17 cellular contexts compared by ENCODE assay signal in the genomic region with DNA sequence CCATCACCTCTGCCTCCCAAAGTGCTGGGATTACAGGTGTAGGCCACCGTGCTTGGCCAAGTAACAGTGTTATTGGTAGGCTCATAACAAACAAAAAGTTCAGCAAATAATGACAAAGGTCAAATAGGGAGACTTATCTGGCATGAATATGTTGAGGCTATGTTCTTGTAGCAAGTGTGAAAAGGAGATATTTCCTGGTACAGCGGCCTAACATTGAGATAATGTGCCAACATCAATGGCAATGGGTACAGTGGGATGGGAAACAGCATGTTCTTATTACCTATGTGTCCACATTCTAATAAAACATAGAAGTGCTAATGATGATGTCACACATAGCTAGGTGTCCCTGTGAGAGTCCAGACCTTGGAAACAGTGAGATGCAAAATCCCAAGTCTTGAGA. TPM values are rescaled to one million over a fixed set of nuclear protein-coding genes. Genes with fewer than 3 reads are reported as not detected.
DNase-seq lines count a peak whose midpoint lies in the region; ATAC-seq, FAIRE-seq and TF ChIP-seq lines count a peak whose summit lies in the region.
"Had no signal": no experiment of that assay in that cellular context is flagged by ENCODE, and none has a peak within 500 bp of the region (broad histone marks: within the 10 kb centered on the region; RNA-seq: fewer than 3 reads in every experiment).

No MANE protein-coding gene starts in this region.

- no peaks in the 10 kb centered on the region for H3K9me2 ChIP-seq in GM23338 (ENCODE audit: insufficient read depth)

- H3K18ac ChIP-seq in H1 (ENCODE audit: extremely low read depth, low read length), result no peak overlapping the region

- WGBS in HUES64, result 97% methylated on average over 2 of the region's 2 CpGs
- WGBS in H1 (ENCODE audit: extremely low coverage in 1 of 2, insufficient coverage in 1 of 2, insufficient read length in 1 of 2, insufficient replicate concordance in 2 of 2, low coverage in 1 of 2, low lambda C conversion rate in 2 of 2, missing lambda C conversion rate in 1 of 2), 2 experiments, result 93% methylated on average over 2 of the region's 2 CpGs; no CpG with 5 or more reads in 1 of the 2 experiments
- 8 to 63% (median 28%) methylated on average over 2 of the region's 2 CpGs for WGBS in small intestine, 3 donors

- H3K27me3 ChIP-seq in GM23338 (ENCODE audit: insufficient read depth) (no peaks in the 10 kb centered on the region), HUES64 (ENCODE audit: insufficient read depth, low read length) (no peaks in the 10 kb centered on the region), H1 (replicated peaks in 1 of 4; ENCODE audit: control insufficient read depth in 3 of 4, extremely low read depth in 1 of 4, insufficient read depth in 3 of 4, low read length in 3 of 4) (no peaks in the 10 kb centered on the region), small intestine (ENCODE audit: control insufficient read depth in 2 of 2, insufficient read depth in 2 of 2, low read length in 2 of 2) (no peaks in the 10 kb centered on the region)
- H3K27me3 ChIP-seq: BE2C had no signal

- no peak overlapping the region for H3K4ac ChIP-seq in H1 (replicated peaks; ENCODE audit: insufficient read length, low read depth, low read length)

- H2AK5ac ChIP-seq in H1 (ENCODE audit: low read depth, low read length), result peak overlapping the region; percentile 98

- H3K9ac ChIP-seq in HUES64 (ENCODE audit: low read depth, low read length) (no peak overlapping the region), H1 (replicated peaks in 1 of 4; ENCODE audit: extremely low read depth in 1 of 4, low read depth in 3 of 4, low read length in 3 of 4) (no peak overlapping the region)

- no peak overlapping the region for H4K8ac ChIP-seq in H1 (ENCODE audit: extremely low read depth, insufficient read depth, low read length)

- TF ChIP-seq CTCF in GM23338 (conservative IDR thresholded peaks at IDR 0.05; ENCODE audit: low read depth in 2 of 2) (no peak), H1 (IDR thresholded peaks at IDR 0.05; ENCODE audit: control extremely low read depth in 1 of 3, insufficient read depth in 1 of 3, low read depth in 1 of 3, low read length in 3 of 3) (no peak), GM13976 (IDR thresholded peaks at IDR 0.05; ENCODE audit: borderline replicate concordance, control extremely low read depth, extremely low read depth, insufficient read depth, missing control alignments) (no peak)

- H3K23me2 ChIP-seq in H1 (ENCODE audit: low read depth, low read length), result no peaks in the 10 kb centered on the region

- peak overlapping the region; percentile 49 for H2BK120ac ChIP-seq in H1 (replicated peaks; ENCODE audit: low read depth, low read length)

- H3K9me3 Mint-ChIP-seq in GM23338, result no peaks in the 10 kb centered on the region
- H3K9me3 Mint-ChIP-seq: CD8-positive, alpha-beta T cell had no signal

- H4K5ac ChIP-seq in H1 (ENCODE audit: insufficient read length, low read depth, low read length), result peak overlapping the region; percentile 0

- H2BK12ac ChIP-seq in H1 (ENCODE audit: low read depth, low read length), result peak overlapping the region; percentile 100

- no peak overlapping the region for H3K14ac ChIP-seq in H1 (ENCODE audit: insufficient read length)

- H2BK15ac ChIP-seq in H1 (ENCODE audit: low read length), result no peak overlapping the region

- no peaks in the 10 kb centered on the region for H4K20me1 ChIP-seq in GM23338 (replicated peaks; ENCODE audit: insufficient read depth)
- no peaks in the 10 kb centered on the region for H4K20me1 ChIP-seq in H1 (replicated peaks in 1 of 2; ENCODE audit: control insufficient read depth in 1 of 2, insufficient read depth in 2 of 2, low read length in 2 of 2)

- in situ Hi-C loops in GM13976 (cut with MboI; ENCODE audit: low sequenced_read_pairs, unreplicated experiment), result no loop called here

- TF ChIP-seq POLR2A in H1 (IDR thresholded peaks at IDR 0.05; ENCODE audit: control extremely low read depth in 1 of 2, low read depth in 2 of 2, low read length in 2 of 2), result no peak

- FAIRE-seq in H1 (lab: Jason Lieb, UNC) (no peak), small intestine (lab: Jason Lieb, UNC) (no peak)
- FAIRE-seq: A549, K562 had no signal

- no peak for TF ChIP-seq RAD21 in H1 (IDR thresholded peaks at IDR 0.05 in 1 of 2, conservative IDR thresholded peaks at IDR 0.05 in 1 of 2; ENCODE audit: low read depth in 2 of 2, low read length in 2 of 2)

- POLR2A ChIA-PET in H1 (lab: Charles Lee; ENCODE audit: partially characterized antibody), result interaction anchor here (0.8 to 6.4 kb wide), 3 partner anchors 9 to 39 kb away, joined by 3 to 116 read pairs (median 3); a partner anchor contains a TSS

- H3K4me3 ChIP-seq in GM23338 (no peak overlapping the region), HUES64 (ENCODE audit: low read length) (no peak overlapping the region), H1 (ENCODE audit: extremely low read depth in 1 of 4, insufficient read depth in 2 of 4, low read depth in 3 of 4, low read length in 4 of 4) (no peak overlapping the region), small intestine (ENCODE audit: low read depth in 1 of 2, low read length in 2 of 2) (no peak overlapping the region)
- H3K4me3 ChIP-seq: A549, K562 had no signal

- H3K79me1 ChIP-seq in H1 (ENCODE audit: low read depth, low read length), result no peaks in the 10 kb centered on the region

- H3K79me2 ChIP-seq in GM23338 (replicated peaks; ENCODE audit: insufficient read depth), result no peaks in the 10 kb centered on the region
- no peaks in the 10 kb centered on the region for H3K79me2 ChIP-seq in H1 (ENCODE audit: control insufficient read depth in 1 of 2, insufficient read depth in 2 of 2, low read length in 2 of 2)

- H3K27ac ChIP-seq in GM23338 (ENCODE audit: low read depth) (peak overlapping the region; percentile 63), HUES64 (ENCODE audit: low read depth, low read length) (peak overlapping the region; percentile 67; the same call in 1 of the 2 replicates), H1 (ENCODE audit: low read depth, low read length) (peak overlapping the region; percentile 33; the same call in 1 of the 2 replicates), small intestine (ENCODE audit: low read depth in 1 of 2, low read length in 1 of 2) (no peak overlapping the region)
- H3K27ac ChIP-seq: A549 had no signal

- no peak for DNase-seq in GM23338 (ENCODE audit: low spot score)
- no peak for DNase-seq in H1 (ENCODE audit: low read depth in 1 of 2, low spot score in 2 of 2)
- DNase-seq in small intestine, result peak; percentile 68
- no peak for DNase-seq in GM13976 (ENCODE audit: low spot score)
- DNase-seq: BE2C; CD8-positive, alpha-beta T cell; COR-L47; DND-41; GDM1; H7; Karpas-422 had no signal

- H3K27ac Mint-ChIP-seq in GM23338, result peak overlapping the region; percentile 83
- H3K27ac Mint-ChIP-seq: CD8-positive, alpha-beta T cell had no signal

- H3K4me1 Mint-ChIP-seq in GM23338, result peaks cover 36% of the 10 kb centered on the region

- H3K9me3 ChIP-seq in HUES64 (ENCODE audit: insufficient read depth, low read depth, low read length), result no peaks in the 10 kb centered on the region
- no peaks in the 10 kb centered on the region for H3K9me3 ChIP-seq in H1 (ENCODE audit: insufficient read depth in 2 of 2, low read depth in 1 of 2, low read length in 1 of 2)
- H3K9me3 ChIP-seq in small intestine (ENCODE audit: control insufficient read depth, low read depth), result no peaks in the 10 kb centered on the region
- H3K9me3 ChIP-seq: A549, BE2C had no signal

- H3K36me3 ChIP-seq in GM23338 (ENCODE audit: insufficient read depth), result no peaks in the 10 kb centered on the region
- H3K36me3 ChIP-seq in HUES64 (ENCODE audit: insufficient read depth, low read length), result no peaks in the 10 kb centered on the region
- H3K36me3 ChIP-seq in H1 (ENCODE audit: control insufficient read depth in 2 of 4, insufficient read depth in 4 of 4, low read length in 3 of 4), result no peaks in the 10 kb centered on the region
- H3K36me3 ChIP-seq in small intestine (ENCODE audit: control insufficient read depth in 2 of 2, insufficient read depth in 2 of 2, low read length in 2 of 2), result no peaks in the 10 kb centered on the region
- H3K36me3 ChIP-seq: BE2C had no signal

- H2AFZ ChIP-seq in GM23338 (no peak overlapping the region), H1 (ENCODE audit: low read length) (no peak overlapping the region)

- H3F3A ChIP-seq in GM23338 (replicated peaks; ENCODE audit: low read depth), result no peaks in the 10 kb centered on the region

- H3K23ac ChIP-seq in H1 (ENCODE audit: insufficient read length), result no peak overlapping the region

- ATAC-seq in GM23338 (no peak), HG02763 (IDR thresholded peaks at IDR 0.05; ENCODE audit: unreplicated experiment) (no peak), HG03442 (IDR thresholded peaks at IDR 0.05; ENCODE audit: unreplicated experiment) (no peak)
- ATAC-seq: A549; CD8-positive, alpha-beta T cell; K562 had no signal

- H3K4me2 ChIP-seq in GM23338 (no peak overlapping the region), H1 (ENCODE audit: insufficient read depth in 1 of 2, low read depth in 2 of 2, low read length in 2 of 2) (0 out of 4 replicates have a peak overlapping the region, but pooled peaks of 1 of the 2 experiments have one; percentile 15)
- H3K4me2 ChIP-seq: A549 had no signal

- no peak overlapping the region for H3K56ac ChIP-seq in H1 (replicated peaks; ENCODE audit: insufficient read length, low read depth, low read length)

- peaks cover 12% of the 10 kb centered on the region for H3K27me3 Mint-ChIP-seq in GM23338 (ENCODE audit: insufficient read depth, low read depth, poor library complexity)

- H4K91ac ChIP-seq in H1 (replicated peaks; ENCODE audit: insufficient read length, low read length), result peak overlapping the region; percentile 1

- H3K4me1 ChIP-seq in GM23338 (ENCODE audit: insufficient read depth), result peaks cover 36% of the 10 kb centered on the region
- H3K4me1 ChIP-seq in HUES64 (ENCODE audit: insufficient read depth, low read length), result peaks cover 34% of the 10 kb centered on the region
- H3K4me1 ChIP-seq in H1 (replicated peaks in 1 of 4; ENCODE audit: control insufficient read depth in 3 of 4, insufficient read depth in 4 of 4, low read length in 3 of 4), result peaks cover 0 to 36% (median 14%) of the 10 kb centered on the region in 4 experiments; a peak in 5 of 7 replicates
- H3K4me1 ChIP-seq in small intestine (ENCODE audit: control insufficient read depth in 2 of 2, insufficient read depth in 1 of 2, low read depth in 1 of 2, low read length in 1 of 2), result peaks cover 0 to 1% of the 10 kb centered on the region in 2 donors
- H3K4me1 ChIP-seq: BE2C had no signal

- no peak overlapping the region for H3K4me3 Mint-ChIP-seq in GM23338
- H3K4me3 Mint-ChIP-seq: CD14-positive monocyte; CD8-positive, alpha-beta T cell had no signal

- H2BK20ac ChIP-seq in H1 (ENCODE audit: low read length), result peak overlapping the region; percentile 99

- TF ChIP-seq EP300 in H1 (IDR thresholded peaks at IDR 0.05; ENCODE audit: borderline replicate concordance in 1 of 2, low read depth in 2 of 2, low read length in 2 of 2), result no peak

- no peaks in the 10 kb centered on the region for H3K36me3 Mint-ChIP-seq in GM23338 (ENCODE audit: low read depth)
- H3K36me3 Mint-ChIP-seq: CD14-positive monocyte; CD8-positive, alpha-beta T cell had no signal

- peak overlapping the region; percentile 82; the same call in 1 of the 2 replicates for H2BK5ac ChIP-seq in H1 (ENCODE audit: low read depth, low read length)

- CTCF ChIA-PET in H1 (lab: Charles Lee; ENCODE audit: partially characterized antibody), result interaction anchor here (0.6 to 1.2 kb wide), 3 partner anchors 8 to 29 kb away, joined by 3 to 4 read pairs (median 4); no protein-coding TSS in a partner anchor

RNA-seq across cellular contexts. Expression of a gene that starts 33.2 kb away (rescaled TPM):
- total RNA-seq in GM23338 (2014; rRNA removed; shearing (Covaris generic)), result 151 and 156 TPM in 2 replicates
- polyA plus RNA-seq in GM23338 (2016; fragmentation: Nextera tagmentation; extraction: Ambion mirVana) (274 and 296 TPM in 2 replicates), H1 (2011; rRNA removed) (51.7 and 51.9 TPM in 2 replicates), small intestine (1 to 10 TPM; 1.4 to 7.5 (median 1.8) TPM)
- polyA plus RNA-seq in HUES64 (2013, experiment 1 of 2), result 63.6 TPM
- 70.6 TPM for polyA plus RNA-seq in HUES64 (2013, experiment 2 of 2)
- 75.1 and 84.1 TPM in 2 replicates for total RNA-seq in H1 (2021; fragmentation: NEBNext Ultra II Directional; extraction: Animal tissue kit (Norgen Biotek cat#: 25700))
- polyA plus RNA-seq in H1 (2011; cell fraction: cytosol; rRNA removed), result 72.2 TPM
- polyA plus RNA-seq in H1 (2011; cell fraction: nucleus; rRNA removed), result 34.9 TPM
- polyA plus RNA-seq in H1 (2012, experiment 1 of 2), result 36.3 to 78.2 TPM (median 46.2 TPM) in 4 replicates
- 9.9 TPM for polyA plus RNA-seq in H1 (2012, experiment 2 of 2)
- 67.2 TPM for polyA plus RNA-seq in H1 (2013, experiment 1 of 2)
- polyA plus RNA-seq in H1 (2013, experiment 2 of 2), result 64.9 TPM
- polyA minus RNA-seq in H1 (2011; rRNA and poly(A)+ RNA removed), result 24.8 TPM in 2 replicates
- 61.7 TPM for polyA minus RNA-seq in H1 (2011; cell fraction: cytosol; rRNA and poly(A)+ RNA removed)
- 82.8 TPM for polyA minus RNA-seq in H1 (2011; cell fraction: nucleus; rRNA and poly(A)+ RNA removed)

Comparison
In these comparisons a context has a peak if more than half of its experiments do, and no peak if none do; other contexts are left out.
1. H3K27ac ChIP-seq: peak in GM23338 (single experiment), HUES64 (single experiment) and H1 (single experiment); none in small intestine (0 of 2).